In genomic region chr16:590875-591200, GRCh38 we compare ENCODE assay signal across 8 cellular contexts. TPM values are rescaled to one million over a fixed set of nuclear protein-coding genes. Genes with fewer than 3 reads are reported as not detected.
DNase-seq lines count a peak whose midpoint lies in the region; ATAC-seq and TF ChIP-seq lines count a peak whose summit lies in the region.

No MANE protein-coding gene starts in this region.

- no peak for ATAC-seq in naive thymus-derived CD8-positive, alpha-beta T cell
- ATAC-seq in HG02571 (IDR thresholded peaks at IDR 0.05; ENCODE audit: unreplicated experiment): no peak

- H3K4me3 Mint-ChIP-seq in naive thymus-derived CD8-positive, alpha-beta T cell: peak overlapping the region; percentile 73 to 98 (median 92)

- no peaks in the 10 kb centered on the region for H3K9me3 Mint-ChIP-seq in naive thymus-derived CD8-positive, alpha-beta T cell

- no peak for TF ChIP-seq CTCF in AG09309 (IDR thresholded peaks at IDR 0.05; ENCODE audit: control insufficient read depth, insufficient read depth, low read depth, low read length, missing control alignments)
- TF ChIP-seq CTCF in choroid plexus epithelial cell (conservative IDR thresholded peaks at IDR 0.05; ENCODE audit: low read depth, low read length): no peak

- no peaks in the 10 kb centered on the region for H3K27me3 Mint-ChIP-seq in naive thymus-derived CD8-positive, alpha-beta T cell

- peak overlapping the region; percentile 59 for H3K4me3 ChIP-seq in AG09309 (ENCODE audit: control insufficient read depth, low read depth, low read length)
- peak overlapping the region; percentile 77 for H3K4me3 ChIP-seq in choroid plexus epithelial cell (ENCODE audit: low read depth, low read length)

- DNase-seq in AG09309 (ENCODE audit: low read depth): no peak
- no peak for DNase-seq in choroid plexus epithelial cell (ENCODE audit: low read depth)
- no peak for DNase-seq in naive thymus-derived CD8-positive, alpha-beta T cell
- DNase-seq in GOT3 (lab: John Stamatoyannopoulos, UW): no peak
- no peak for DNase-seq in cortex of kidney (lab: John Stamatoyannopoulos, UW)
- no peak for DNase-seq in stimulated activated CD4-positive, alpha-beta T cell treated with anti-CD3 and anti-CD28 coated beads, Interleukin-4, amount 100 ng/mL, for 4 hours

- H3K36me3 Mint-ChIP-seq in naive thymus-derived CD8-positive, alpha-beta T cell: peaks cover 0 to 3% (median 0%) of the 10 kb centered on the region in 3 donors

- H3K27ac ChIP-seq in KOPT-K1 (ENCODE audit: low read depth, low read length, poor library complexity, severe bottlenecking): peak overlapping the region; percentile 68

- peaks cover 22 to 47% (median 44%) of the 10 kb centered on the region in 4 donors for H3K4me1 Mint-ChIP-seq in naive thymus-derived CD8-positive, alpha-beta T cell

- POLR2A ChIA-PET in naive thymus-derived CD8-positive, alpha-beta T cell (lab: Charles Lee): interaction anchor here (0.8 to 1.2 kb wide), 2 partner anchors 46 to 54 kb away, joined by 3 to 5 read pairs; partner anchors contain the start of gene METTL26

- no peaks in the 10 kb centered on the region for H3K36me3 ChIP-seq in KOPT-K1 (ENCODE audit: insufficient read depth, low read length)

- peak overlapping the region; percentile 74 to 97 (median 88) for H3K27ac Mint-ChIP-seq in naive thymus-derived CD8-positive, alpha-beta T cell

- no peaks in the 10 kb centered on the region for H3K9me3 ChIP-seq in KOPT-K1 (ENCODE audit: insufficient read depth, low read length, poor library complexity, severe bottlenecking)

RNA-seq across cellular contexts. Expression of gene RAB40C, which starts 1.0 kb away (rescaled TPM):
- 10 to 100 TPM; 18.6 to 19.9 TPM for total RNA-seq in naive thymus-derived CD8-positive, alpha-beta T cell
- 10 to 100 TPM in 1 of 3 donors, 1 to 10 TPM in 2; 5.8 to 14.6 (median 6.2) TPM for polyA plus RNA-seq in naive thymus-derived CD8-positive, alpha-beta T cell

RNA-seq across cellular contexts. Expression of gene PIGQ, which starts 21.1 kb away (rescaled TPM):
- 10 to 100 TPM; 55.8 to 59.0 TPM for total RNA-seq in naive thymus-derived CD8-positive, alpha-beta T cell
- 10 to 100 TPM in 1 of 3 donors, 1 to 10 TPM in 2; 8.8 to 13.4 (median 9.3) TPM for polyA plus RNA-seq in naive thymus-derived CD8-positive, alpha-beta T cell

RNA-seq across cellular contexts. Expression of gene NHLRC4, which starts 24.0 kb away (rescaled TPM):
- total RNA-seq in naive thymus-derived CD8-positive, alpha-beta T cell: 1 to 10 TPM; 4.7 to 5.3 TPM
- polyA plus RNA-seq in naive thymus-derived CD8-positive, alpha-beta T cell: 1 to 10 TPM; 1.5 to 3.3 (median 1.7) TPM

RNA-seq across cellular contexts. Expression of gene PRR35, which starts 30.6 kb away (rescaled TPM):
- total RNA-seq in naive thymus-derived CD8-positive, alpha-beta T cell: not detected
- not detected for polyA plus RNA-seq in naive thymus-derived CD8-positive, alpha-beta T cell

RNA-seq across cellular contexts. Expression of gene WFIKKN1, which starts 39.9 kb away (rescaled TPM):
- total RNA-seq in naive thymus-derived CD8-positive, alpha-beta T cell: under 1 TPM; 0.47 to 0.57 TPM
- under 1 TPM in 1 of 3 donors, not detected in 2; 0.07 TPM for polyA plus RNA-seq in naive thymus-derived CD8-positive, alpha-beta T cell
